8 cellular contexts compared by ENCODE assay signal in the genomic region with DNA sequence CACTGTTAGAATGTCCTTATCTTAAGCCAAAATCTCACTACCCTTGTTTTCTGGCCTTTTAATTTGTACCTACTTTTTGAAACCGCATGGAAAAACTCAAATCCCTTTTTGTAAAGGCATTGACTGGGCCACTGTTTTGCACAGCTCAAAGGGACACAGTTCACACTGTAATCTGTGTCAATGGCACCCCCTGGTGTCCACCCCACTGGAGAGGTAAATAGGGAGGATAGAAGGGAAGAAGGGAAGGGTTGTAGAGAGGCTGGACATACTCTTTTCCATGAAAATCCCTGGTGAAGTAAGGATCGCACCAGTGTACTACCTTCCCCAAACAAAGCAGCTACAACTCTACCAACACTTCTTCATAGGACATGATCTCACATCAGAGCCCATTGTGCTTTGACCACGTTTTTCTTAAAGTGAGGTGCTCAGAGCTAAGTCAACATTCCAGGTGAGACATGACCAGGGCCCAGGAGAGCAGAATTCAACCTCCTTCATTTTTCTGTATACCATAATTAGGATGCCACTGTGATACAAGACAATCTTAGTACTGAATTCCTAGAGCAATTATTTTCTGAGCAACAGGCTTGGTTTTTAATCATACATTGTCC.
A peak's percentile ranks its signal among the peaks of the same experiment; 100 is the strongest.
DNase-seq lines count a peak whose midpoint lies in the region; ATAC-seq and TF ChIP-seq lines count a peak whose summit lies in the region.

No MANE protein-coding gene starts in this region.

- ATAC-seq in GM21825 (IDR thresholded peaks at IDR 0.05; ENCODE audit: unreplicated experiment) = peak; percentile 58
- ATAC-seq in activated naive CD4-positive, alpha-beta T cell treated with anti-CD3 and anti-CD28 coated beads, Interleukin-2, amount 50 U/mL, for 72 hours = peak; percentile 71 to 85

- no peaks in the 10 kb centered on the region for H3K36me3 Mint-ChIP-seq in activated naive CD4-positive, alpha-beta T cell treated with anti-CD3 and anti-CD28 coated beads, Interleukin-2, amount 50 U/mL, for 72 hours

- no peak for TF ChIP-seq POLR2A in vagina (IDR thresholded peaks at IDR 0.05)

- no peaks in the 10 kb centered on the region for H3K27me3 ChIP-seq in vagina

- peak; percentile 71 to 97 (median 88) for TF ChIP-seq CTCF in vagina (IDR thresholded peaks at IDR 0.05)

- no peak overlapping the region for H3K4me3 ChIP-seq in vagina

- no peaks in the 10 kb centered on the region for H3K4me1 ChIP-seq in vagina

- no peaks in the 10 kb centered on the region for H3K36me3 ChIP-seq in vagina

- H3K27ac ChIP-seq in vagina = no peak overlapping the region

- intact Hi-C loops in cardiac septum (cut with DNase I) (loop anchor here (5.0 kb wide), 1 partner anchor 435 kb away; no protein-coding TSS in a partner anchor), vagina (cut with DNase I) (loop anchor here (5.0 kb wide), 2 partner anchors 420 to 435 kb away; no protein-coding TSS in a partner anchor)

- H3K9me3 ChIP-seq in vagina = no peaks in the 10 kb centered on the region

- no peak overlapping the region for H3K27ac Mint-ChIP-seq in activated naive CD4-positive, alpha-beta T cell treated with anti-CD3 and anti-CD28 coated beads, Interleukin-2, amount 50 U/mL, for 72 hours

- DNase-seq in COLO829 (ENCODE audit: low spot score) (peak; percentile 76), NCI-H1417 (lab: John Stamatoyannopoulos, UW) (peak; percentile 89 to 97 (median 90)), SKM-1 treated with dmso at 0.1 percent for 144 hours (lab: John Stamatoyannopoulos, UW; ENCODE audit: unreplicated experiment) (peak; percentile 85), cardiac septum (ENCODE audit: low spot score) (peak; percentile 91), putamen (ENCODE audit: low spot score) (peak; percentile 45), vagina (ENCODE audit: extremely low spot score in 2 of 2) (peak in 1 of 2 donors; percentile 80)
- DNase-seq in activated naive CD4-positive, alpha-beta T cell treated with anti-CD3 and anti-CD28 coated beads, Interleukin-2, amount 50 U/mL, for 72 hours (ENCODE audit: low spot score in 2 of 2) = peak in 1 of 2 donors; percentile 78

- H3K9me3 Mint-ChIP-seq in activated naive CD4-positive, alpha-beta T cell treated with anti-CD3 and anti-CD28 coated beads, Interleukin-2, amount 50 U/mL, for 72 hours = no peaks in the 10 kb centered on the region
